Comparison of ENCODE assay signal across 13 cellular contexts in genomic region chr17:40340327-40340726, GRCh38. TPM values are rescaled to one million over a fixed set of nuclear protein-coding genes. Genes with fewer than 3 reads are reported as not detected.
A peak's percentile ranks its signal among the peaks of the same experiment; 100 is the strongest.
DNase-seq lines count a peak whose midpoint lies in the region; ATAC-seq and TF ChIP-seq lines count a peak whose summit lies in the region.
"Had no signal": no experiment of that assay in that cellular context is flagged by ENCODE, and none has a peak within 500 bp of the region (broad histone marks: within the 10 kb centered on the region; RNA-seq: fewer than 3 reads in every experiment).

No MANE protein-coding gene starts in this region.

- no peak for DNase-seq in activated T-cell treated with anti-CD3 and anti-CD28 coated beads, Interleukin-2, amount 50 U/mL, for 24 hours
- no peak for DNase-seq in activated T-cell treated with anti-CD3 and anti-CD28 coated beads, Interleukin-2, amount 50 U/mL, for 1 hour
- DNase-seq in activated T-helper 2 cell treated with anti-CD3 and anti-CD28 coated beads, Interferon-gamma antibody, Interleukin-2, Interleukin-4, amounts not matched to agents 10 μg/mL and 5 μg/mL and 100 μg/mL, durations not matched to agents 14 hours and 24 hours and 36 hours (ENCODE audit: low spot score) = no peak
- DNase-seq in memory B cell (ENCODE audit: low spot score in 2 of 2) (no peak), thoracic aorta (ENCODE audit: low spot score) (no peak), NCI-H2029 (lab: John Stamatoyannopoulos, UW) (no peak), posterior vena cava (ENCODE audit: low spot score) (no peak)
- DNase-seq: stimulated activated CD4-positive, alpha-beta T cell treated with anti-CD3 and anti-CD28 coated beads, Interleukin-4, amount 100 ng/mL, for 24 hours had no signal

- H3K9me3 ChIP-seq in thoracic aorta = no peaks in the 10 kb centered on the region
- H3K9me3 ChIP-seq: tibial artery had no signal

- H3K27me3 Mint-ChIP-seq in activated T-cell treated with anti-CD3 and anti-CD28 coated beads, Interleukin-2, amount 50 U/mL, for 24 hours = no peaks in the 10 kb centered on the region
- H3K27me3 Mint-ChIP-seq in activated T-helper 2 cell treated with anti-CD3 and anti-CD28 coated beads, Interferon-gamma antibody, Interleukin-2, Interleukin-4, amounts not matched to agents 10 μg/mL and 5 μg/mL and 100 μg/mL, durations not matched to agents 14 hours and 24 hours and 36 hours (ENCODE audit: low read depth) = no peaks in the 10 kb centered on the region
- no peaks in the 10 kb centered on the region for H3K27me3 Mint-ChIP-seq in memory B cell

- H3K4me1 ChIP-seq in thoracic aorta (ENCODE audit: control insufficient read depth in 1 of 2, low read depth in 2 of 2) = peaks cover 20 to 55% of the 10 kb centered on the region in 2 donors

- TF ChIP-seq CTCF in thoracic aorta (IDR thresholded peaks at IDR 0.05) = no peak

- ATAC-seq in memory B cell (ENCODE audit: low read depth) = no peak
- ATAC-seq in thoracic aorta (ENCODE audit: insufficient number of reproducible peaks, low FRiP score, low read depth) = no peak
- ATAC-seq in GM21528 (IDR thresholded peaks at IDR 0.05; ENCODE audit: low FRiP score, unreplicated experiment) = no peak
- ATAC-seq: WTC11 had no signal

- H3K36me3 ChIP-seq in thoracic aorta = no peaks in the 10 kb centered on the region
- H3K36me3 ChIP-seq: brain microvascular endothelial cell, tibial artery had no signal

- peaks cover 65% of the 10 kb centered on the region for H3K4me1 Mint-ChIP-seq in activated T-cell treated with anti-CD3 and anti-CD28 coated beads, Interleukin-2, amount 50 U/mL, for 24 hours (ENCODE audit: low read depth)
- H3K4me1 Mint-ChIP-seq in activated T-helper 2 cell treated with anti-CD3 and anti-CD28 coated beads, Interferon-gamma antibody, Interleukin-2, Interleukin-4, amounts not matched to agents 10 μg/mL and 5 μg/mL and 100 μg/mL, durations not matched to agents 14 hours and 24 hours and 36 hours (ENCODE audit: low read depth) = peaks cover 52% of the 10 kb centered on the region
- peaks cover 51% of the 10 kb centered on the region for H3K4me1 Mint-ChIP-seq in memory B cell

- no peak overlapping the region for H3K4me3 Mint-ChIP-seq in activated T-cell treated with anti-CD3 and anti-CD28 coated beads, Interleukin-2, amount 50 U/mL, for 24 hours
- no peak overlapping the region for H3K4me3 Mint-ChIP-seq in activated T-helper 2 cell treated with anti-CD3 and anti-CD28 coated beads, Interferon-gamma antibody, Interleukin-2, Interleukin-4, amounts not matched to agents 10 μg/mL and 5 μg/mL and 100 μg/mL, durations not matched to agents 14 hours and 24 hours and 36 hours (ENCODE audit: low read depth)
- no peak overlapping the region for H3K4me3 Mint-ChIP-seq in memory B cell

- intact Hi-C loops in activated T-helper 2 cell treated with anti-CD3 and anti-CD28 coated beads, Interferon-gamma antibody, Interleukin-2, Interleukin-4, amounts not matched to agents 10 μg/mL and 5 μg/mL and 100 μg/mL, durations not matched to agents 14 hours and 24 hours and 36 hours (cut with micrococcal nuclease) = loop anchor here (2.0 to 5.0 kb wide), 2 partner anchors 18 to 33 kb away; partner anchors contain the start of gene RARA
- intact Hi-C loops in posterior vena cava (cut with DNase I) = no loop called here

- H3K36me3 Mint-ChIP-seq in activated T-cell treated with anti-CD3 and anti-CD28 coated beads, Interleukin-2, amount 50 U/mL, for 24 hours (ENCODE audit: low read depth) = peaks cover 43% of the 10 kb centered on the region
- peaks cover 49% of the 10 kb centered on the region for H3K36me3 Mint-ChIP-seq in activated T-helper 2 cell treated with anti-CD3 and anti-CD28 coated beads, Interferon-gamma antibody, Interleukin-2, Interleukin-4, amounts not matched to agents 10 μg/mL and 5 μg/mL and 100 μg/mL, durations not matched to agents 14 hours and 24 hours and 36 hours (ENCODE audit: low read depth)
- peaks cover 9% of the 10 kb centered on the region for H3K36me3 Mint-ChIP-seq in memory B cell
- H3K36me3 Mint-ChIP-seq: WTC11 had no signal

- peak overlapping the region; percentile 30 for H3K27ac Mint-ChIP-seq in activated T-cell treated with anti-CD3 and anti-CD28 coated beads, Interleukin-2, amount 50 U/mL, for 24 hours
- H3K27ac Mint-ChIP-seq in activated T-helper 2 cell treated with anti-CD3 and anti-CD28 coated beads, Interferon-gamma antibody, Interleukin-2, Interleukin-4, amounts not matched to agents 10 μg/mL and 5 μg/mL and 100 μg/mL, durations not matched to agents 14 hours and 24 hours and 36 hours = peak overlapping the region; percentile 43
- H3K27ac Mint-ChIP-seq in memory B cell = peak overlapping the region; percentile 82
- H3K27ac Mint-ChIP-seq: WTC11 had no signal

- H3K9me3 Mint-ChIP-seq in activated T-cell treated with anti-CD3 and anti-CD28 coated beads, Interleukin-2, amount 50 U/mL, for 24 hours = no peaks in the 10 kb centered on the region
- no peaks in the 10 kb centered on the region for H3K9me3 Mint-ChIP-seq in activated T-helper 2 cell treated with anti-CD3 and anti-CD28 coated beads, Interferon-gamma antibody, Interleukin-2, Interleukin-4, amounts not matched to agents 10 μg/mL and 5 μg/mL and 100 μg/mL, durations not matched to agents 14 hours and 24 hours and 36 hours
- H3K9me3 Mint-ChIP-seq in memory B cell = no peaks in the 10 kb centered on the region
- H3K9me3 Mint-ChIP-seq: WTC11 had no signal

- H3K27ac ChIP-seq in thoracic aorta = peak overlapping the region; percentile 91 to 92

- H3K4me3 ChIP-seq in thoracic aorta = no peak overlapping the region

- H3K27me3 ChIP-seq in thoracic aorta (replicated peaks; ENCODE audit: insufficient read depth) = no peaks in the 10 kb centered on the region
- H3K27me3 ChIP-seq: brain microvascular endothelial cell, tibial artery had no signal

RNA-seq across cellular contexts. Expression of gene GJD3, which starts 24.2 kb away (rescaled TPM):
- 0.48 TPM in 1 of 2 replicates, not detected in the other for total RNA-seq in activated T-helper 2 cell treated with anti-CD3 and anti-CD28 coated beads, Interferon-gamma antibody, Interleukin-2, Interleukin-4, amounts not matched to agents 10 μg/mL and 5 μg/mL and 100 μg/mL, durations not matched to agents 14 hours and 24 hours and 36 hours
- total RNA-seq in thoracic aorta (1 to 10 TPM in 1 of 2 donors, not detected in 1; 1.5 TPM), posterior vena cava (under 1 TPM; 0.79 to 1.00 TPM)
- total RNA-seq: frontal cortex had no signal

RNA-seq across cellular contexts. Expression of gene RARA, which starts 31.3 kb away (rescaled TPM):
- total RNA-seq in activated T-helper 2 cell treated with anti-CD3 and anti-CD28 coated beads, Interferon-gamma antibody, Interleukin-2, Interleukin-4, amounts not matched to agents 10 μg/mL and 5 μg/mL and 100 μg/mL, durations not matched to agents 14 hours and 24 hours and 36 hours = 30.4 and 35.1 TPM in 2 replicates
- total RNA-seq in thoracic aorta = 10 to 100 TPM; 46.8 to 73.4 TPM
- 10 to 100 TPM; 47.5 to 54.5 TPM for total RNA-seq in posterior vena cava

RNA-seq across cellular contexts. Expression of gene CDC6, which starts 52.6 kb away (rescaled TPM):
- 126 and 133 TPM in 2 replicates for total RNA-seq in activated T-helper 2 cell treated with anti-CD3 and anti-CD28 coated beads, Interferon-gamma antibody, Interleukin-2, Interleukin-4, amounts not matched to agents 10 μg/mL and 5 μg/mL and 100 μg/mL, durations not matched to agents 14 hours and 24 hours and 36 hours
- total RNA-seq in thoracic aorta = 1 to 10 TPM in 1 of 2 donors, under 1 TPM in 1; 0.71 to 6.8 TPM
- total RNA-seq in posterior vena cava = 1 to 10 TPM; 1.4 to 2.5 TPM

Comparison
In these comparisons a context has a peak if more than half of its experiments do, and no peak if none do; other contexts are left out.
1. H3K27ac Mint-ChIP-seq: peak in every context shown above with its lines; median percentile 82 in memory B cell; 43 in activated T-helper 2 cell treated with anti-CD3 and anti-CD28 coated beads, Interferon-gamma antibody, Interleukin-2, Interleukin-4, amounts not matched to agents 10 μg/mL and 5 μg/mL and 100 μg/mL, durations not matched to agents 14 hours and 24 hours and 36 hours; 30 in activated T-cell treated with anti-CD3 and anti-CD28 coated beads, Interleukin-2, amount 50 U/mL, for 24 hours.
2. RNA of gene CDC6, which starts 52.6 kb away (total RNA-seq): 126 to 133 TPM in activated T-helper 2 cell treated with anti-CD3 and anti-CD28 coated beads, Interferon-gamma antibody, Interleukin-2, Interleukin-4, amounts not matched to agents 10 μg/mL and 5 μg/mL and 100 μg/mL, durations not matched to agents 14 hours and 24 hours and 36 hours; 0.71 to 6.8 TPM in thoracic aorta and 1.4 to 2.5 TPM in posterior vena cava; every median in the first group is over 10 times any median in the second.